In the genomic region with DNA sequence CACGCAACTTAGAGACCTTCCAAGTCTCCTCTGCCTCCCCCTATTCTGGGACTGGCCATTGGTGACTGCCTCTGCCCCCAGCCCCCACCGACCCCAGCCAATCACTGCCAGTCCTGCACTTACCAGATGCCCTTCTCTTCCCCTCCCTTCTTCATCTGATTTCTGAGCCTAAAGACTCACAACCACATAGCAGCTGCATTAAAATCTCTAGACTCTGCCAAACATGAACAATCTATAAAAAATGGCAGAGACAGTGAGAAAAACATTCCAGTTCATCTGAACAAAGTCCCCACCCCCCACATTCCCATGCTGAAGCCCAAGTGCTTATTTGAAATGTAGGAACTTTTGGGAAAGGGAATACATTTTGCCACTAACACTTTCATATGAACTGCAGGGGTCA, we compare ENCODE assay signal across 18 cellular contexts.
"Had no signal": no experiment of that assay in that cellular context is flagged by ENCODE, and none has a peak within 500 bp of the region (broad histone marks: within the 10 kb centered on the region; RNA-seq: fewer than 3 reads in every experiment).

No MANE protein-coding gene starts in this region.

- DNase-seq: activated CD4-positive, alpha-beta T cell treated with anti-CD3 and anti-CD28 coated beads, Interleukin-2, amount 10 ng/mL, durations not matched to agents 7 days and 5 days; activated CD8-positive, alpha-beta T cell treated with anti-CD3 and anti-CD28 coated beads, Interleukin-2, amount 10 ng/mL, durations not matched to agents 7 days and 5 days; activated effector memory CD4-positive, alpha-beta T cell treated with Interleukin-2 at 50 U/mL for 16 hours; activated naive CD4-positive, alpha-beta T cell treated with anti-CD3 and anti-CD28 coated beads, Interleukin-2, amount 10 ng/mL, durations not matched to agents 7 days and 5 days; activated T-cell treated with anti-CD3 and anti-CD28 coated beads, Interleukin-2, amount 50 U/mL, for 48 hours; dorsolateral prefrontal cortex; left ventricle myocardium superior; naive thymus-derived CD4-positive, alpha-beta T cell; ovary; psoas muscle; right cardiac atrium; stimulated activated CD4-positive, alpha-beta T cell treated with anti-CD3 and anti-CD28 coated beads, Interleukin-4, amount 100 ng/mL, for 24 hours; stomach; T-helper 1 cell; T-helper 9 cell; trophoblast cell had no signal

- H3K27me3 Mint-ChIP-seq: activated CD4-positive, alpha-beta T cell treated with anti-CD3 and anti-CD28 coated beads, Interleukin-2, amount 10 ng/mL, durations not matched to agents 7 days and 5 days; naive thymus-derived CD4-positive, alpha-beta T cell had no signal

- H3K9me3 Mint-ChIP-seq: activated CD4-positive, alpha-beta T cell treated with anti-CD3 and anti-CD28 coated beads, Interleukin-2, amount 10 ng/mL, durations not matched to agents 7 days and 5 days; activated naive CD4-positive, alpha-beta T cell treated with anti-CD3 and anti-CD28 coated beads, Interleukin-2, amount 10 ng/mL, durations not matched to agents 7 days and 5 days; naive thymus-derived CD4-positive, alpha-beta T cell; stimulated activated effector memory CD8-positive, alpha-beta T cell treated with anti-CD3 and anti-CD28 coated beads, Interleukin-12 subunit alpha, Interleukin-12 subunit beta, amount 100 ng/mL, for 72 hours had no signal

- H3K4me3 ChIP-seq: dorsolateral prefrontal cortex, ovary, psoas muscle, stomach, vagina had no signal

- H3K9me3 ChIP-seq: ovary, psoas muscle, stomach, vagina had no signal

- H3K27ac ChIP-seq: ovary, psoas muscle, stomach, vagina had no signal

- H3K4me3 Mint-ChIP-seq: activated CD4-positive, alpha-beta T cell treated with anti-CD3 and anti-CD28 coated beads, Interleukin-2, amount 10 ng/mL, durations not matched to agents 7 days and 5 days; activated CD8-positive, alpha-beta T cell treated with anti-CD3 and anti-CD28 coated beads, Interleukin-2, amount 10 ng/mL, durations not matched to agents 7 days and 5 days; activated naive CD4-positive, alpha-beta T cell treated with anti-CD3 and anti-CD28 coated beads, Interleukin-2, amount 10 ng/mL, durations not matched to agents 7 days and 5 days; naive thymus-derived CD4-positive, alpha-beta T cell; stimulated activated effector memory CD8-positive, alpha-beta T cell treated with anti-CD3 and anti-CD28 coated beads, Interleukin-12 subunit alpha, Interleukin-12 subunit beta, amount 100 ng/mL, for 72 hours had no signal

- H3K27ac Mint-ChIP-seq: activated CD4-positive, alpha-beta T cell treated with anti-CD3 and anti-CD28 coated beads, Interleukin-2, amount 10 ng/mL, durations not matched to agents 7 days and 5 days; activated CD8-positive, alpha-beta T cell treated with anti-CD3 and anti-CD28 coated beads, Interleukin-2, amount 10 ng/mL, durations not matched to agents 7 days and 5 days; activated naive CD4-positive, alpha-beta T cell treated with anti-CD3 and anti-CD28 coated beads, Interleukin-2, amount 10 ng/mL, durations not matched to agents 7 days and 5 days; naive thymus-derived CD4-positive, alpha-beta T cell; stimulated activated effector memory CD8-positive, alpha-beta T cell treated with anti-CD3 and anti-CD28 coated beads, Interleukin-12 subunit alpha, Interleukin-12 subunit beta, amount 100 ng/mL, for 72 hours had no signal

- H3K36me3 ChIP-seq: ovary, stomach, vagina had no signal

- H3K36me3 Mint-ChIP-seq: activated naive CD4-positive, alpha-beta T cell treated with anti-CD3 and anti-CD28 coated beads, Interleukin-2, amount 10 ng/mL, durations not matched to agents 7 days and 5 days; naive thymus-derived CD4-positive, alpha-beta T cell; stimulated activated effector memory CD8-positive, alpha-beta T cell treated with anti-CD3 and anti-CD28 coated beads, Interleukin-12 subunit alpha, Interleukin-12 subunit beta, amount 100 ng/mL, for 72 hours had no signal

- H3K4me1 ChIP-seq: psoas muscle had no signal

- H3K27me3 ChIP-seq: dorsolateral prefrontal cortex, ovary, stomach, vagina had no signal
